In genomic region chr2:201996681-201997254, GRCh38 we compare ENCODE assay signal across 18 cellular contexts. TPM values are rescaled to one million over a fixed set of nuclear protein-coding genes. Genes with fewer than 3 reads are reported as not detected.
DNase-seq lines count a peak whose midpoint lies in the region; ATAC-seq and TF ChIP-seq lines count a peak whose summit lies in the region.
"Had no signal": no experiment of that assay in that cellular context is flagged by ENCODE, and none has a peak within 500 bp of the region (broad histone marks: within the 10 kb centered on the region; RNA-seq: fewer than 3 reads in every experiment).

No MANE protein-coding gene starts in this region.

- peak overlapping the region; percentile 68 for H3T11ph ChIP-seq in H9 (ENCODE audit: low read length)

- H3K56ac ChIP-seq in H9 (ENCODE audit: insufficient read length, low read depth, low read length): no peak overlapping the region

- WGBS in H9 (ENCODE audit: extremely low coverage, insufficient read length, low lambda C conversion rate): no CpG with 5 or more reads among the region's 7 CpGs

- no peak for DNase-seq in H9
- peak; percentile 68 to 79 for DNase-seq in NCI-H526 (lab: John Stamatoyannopoulos, UW)
- no peak for DNase-seq in neural crest cell (ENCODE audit: low read depth, low spot score)
- DNase-seq in NCI-H69 (lab: John Stamatoyannopoulos, UW): no peak
- DNase-seq in LoVo (ENCODE audit: low spot score): no peak
- no peak for DNase-seq in upper lobe of right lung
- DNase-seq: activated CD4-positive, alpha-beta memory T cell treated with anti-CD3 and anti-CD28 coated beads for 36 hours; activated naive CD8-positive, alpha-beta T cell treated with anti-CD3 and anti-CD28 coated beads, Interleukin-2, amount 50 U/mL, for 24 hours; AML-193; DMS153; NCI-H1436; NCI-H524; Right ventricle myocardium superior; sigmoid colon had no signal

- peak overlapping the region; percentile 49 for H4K5ac ChIP-seq in H9 (ENCODE audit: insufficient read length, low read depth, low read length)

- intact Hi-C loops in upper lobe of right lung (cut with DNase I): no loop called here

- peak overlapping the region; percentile 31 for H3K9ac ChIP-seq in H9 (ENCODE audit: extremely low read depth, insufficient read length, low read length)

- no peaks in the 10 kb centered on the region for H3K23me2 ChIP-seq in H9 (ENCODE audit: insufficient read length, low read depth, low read length, poor library complexity, severe bottlenecking)

- H3K79me1 ChIP-seq in H9 (ENCODE audit: insufficient read depth, low read depth, low read length, poor library complexity, severe bottlenecking): no peaks in the 10 kb centered on the region

- peak overlapping the region; percentile 46 for H4K91ac ChIP-seq in H9 (ENCODE audit: insufficient read length, low read depth, low read length)

- H3K9me3 ChIP-seq in H9 (ENCODE audit: control insufficient read depth, low read depth, low read length): no peaks in the 10 kb centered on the region
- H3K9me3 ChIP-seq in upper lobe of right lung: no peaks in the 10 kb centered on the region
- H3K9me3 ChIP-seq: gastroesophageal sphincter, sigmoid colon had no signal

- 0 out of 2 replicates have a peak overlapping the region, but pooled peaks have one; percentile 4 for H2BK15ac ChIP-seq in H9 (ENCODE audit: low read depth, low read length)

- no peak overlapping the region for H2AFZ ChIP-seq in H9 (ENCODE audit: low read length)

- H3K27me3 ChIP-seq in H9 (ENCODE audit: insufficient read depth, low read length) (no peaks in the 10 kb centered on the region), upper lobe of right lung (no peaks in the 10 kb centered on the region)
- H3K27me3 ChIP-seq: gastroesophageal sphincter, sigmoid colon had no signal

- H3K4me3 ChIP-seq in upper lobe of right lung: no peak overlapping the region
- H3K4me3 ChIP-seq: gastroesophageal sphincter, K562, sigmoid colon had no signal

- peak overlapping the region; percentile 57 for H2BK5ac ChIP-seq in H9 (ENCODE audit: insufficient read length, low read length)

- H3K23ac ChIP-seq in H9 (ENCODE audit: insufficient read length, low read depth, low read length): no peak overlapping the region

- TF ChIP-seq CTCF in H9 (conservative IDR thresholded peaks at IDR 0.05): no peak
- no peak for TF ChIP-seq CTCF in VCaP (conservative IDR thresholded peaks at IDR 0.05)
- no peak for TF ChIP-seq CTCF in neural crest cell (conservative IDR thresholded peaks at IDR 0.05)
- TF ChIP-seq CTCF in upper lobe of right lung (IDR thresholded peaks at IDR 0.05): no peak

- no peaks in the 10 kb centered on the region for H4K20me1 ChIP-seq in H9 (ENCODE audit: control insufficient read depth, insufficient read depth, insufficient read length)

- no peak overlapping the region for H3K4ac ChIP-seq in H9 (ENCODE audit: low read depth, low read length)

- H3K4me2 ChIP-seq in H9 (ENCODE audit: insufficient read depth, insufficient read length, low read length): peak overlapping the region; percentile 30

- H3K4me1 Mint-ChIP-seq in H9 (peaks cover 62 to 71% of the 10 kb centered on the region in 2 experiments), neural crest cell (peaks cover 44% of the 10 kb centered on the region)
- H3K4me1 Mint-ChIP-seq: activated naive CD8-positive, alpha-beta T cell treated with anti-CD3 and anti-CD28 coated beads, Interleukin-2, amount 50 U/mL, for 24 hours; central memory CD8-positive, alpha-beta T cell had no signal

- peaks cover 13% of the 10 kb centered on the region for H3K4me1 ChIP-seq in H9 (ENCODE audit: insufficient read depth, low read length)
- H3K4me1 ChIP-seq in upper lobe of right lung: no peaks in the 10 kb centered on the region
- H3K4me1 ChIP-seq: gastroesophageal sphincter, sigmoid colon had no signal

- peak overlapping the region; percentile 10 for H2BK120ac ChIP-seq in H9 (ENCODE audit: low read depth, low read length, poor library complexity, severe bottlenecking)

- H3K27ac ChIP-seq in H9 (ENCODE audit: insufficient read length, low read depth, low read length) (peak overlapping the region; percentile 97), VCaP (peak overlapping the region; percentile 81), upper lobe of right lung (no peak overlapping the region)
- H3K27ac ChIP-seq: gastroesophageal sphincter, sigmoid colon had no signal

- peak overlapping the region; percentile 31 for H2BK12ac ChIP-seq in H9 (ENCODE audit: insufficient read length, low read depth, low read length)

- peak overlapping the region; percentile 43; the same call in 1 of the 2 replicates for H3K14ac ChIP-seq in H9 (ENCODE audit: insufficient read depth, low read length)

- H3K27me3 Mint-ChIP-seq in H9 (ENCODE audit: low read depth) (no peaks in the 10 kb centered on the region; the same call in 1 of the 2 replicates), neural crest cell (ENCODE audit: low read depth) (no peaks in the 10 kb centered on the region)
- H3K27me3 Mint-ChIP-seq: activated CD4-positive, alpha-beta memory T cell treated with anti-CD3 and anti-CD28 coated beads for 36 hours; activated naive CD8-positive, alpha-beta T cell treated with anti-CD3 and anti-CD28 coated beads, Interleukin-2, amount 50 U/mL, for 24 hours had no signal

- no peaks in the 10 kb centered on the region for H3K79me2 ChIP-seq in H9 (ENCODE audit: insufficient read depth, low read length)

- no peak overlapping the region for H2BK20ac ChIP-seq in H9 (ENCODE audit: low read depth, low read length, poor library complexity, severe bottlenecking)

- peak overlapping the region; percentile 43 for H3K18ac ChIP-seq in H9 (ENCODE audit: insufficient read length, low read depth, low read length)

- no peak for ATAC-seq in upper lobe of right lung
- ATAC-seq: activated naive CD8-positive, alpha-beta T cell treated with anti-CD3 and anti-CD28 coated beads, Interleukin-2, amount 50 U/mL, for 24 hours; gastroesophageal sphincter; K562 had no signal

- H3K36me3 Mint-ChIP-seq in H9 (ENCODE audit: insufficient read depth in 1 of 3, low read depth in 3 of 3) (peaks cover 0 to 9% (median 4%) of the 10 kb centered on the region in 3 experiments; a peak in 3 of 7 replicates), neural crest cell (ENCODE audit: low read depth) (no peaks in the 10 kb centered on the region)
- H3K36me3 Mint-ChIP-seq: activated CD4-positive, alpha-beta memory T cell treated with anti-CD3 and anti-CD28 coated beads for 36 hours had no signal

- H2AK5ac ChIP-seq in H9 (ENCODE audit: insufficient read length, low read length): peak overlapping the region; percentile 98

- H4K8ac ChIP-seq in H9 (replicated peaks; ENCODE audit: insufficient read length, low read depth, low read length): no peak overlapping the region

- H3K36me3 ChIP-seq in upper lobe of right lung: no peaks in the 10 kb centered on the region
- H3K36me3 ChIP-seq: gastroesophageal sphincter, sigmoid colon had no signal

- peak overlapping the region; percentile 90 to 98 (median 96) for H3K27ac Mint-ChIP-seq in H9
- H3K27ac Mint-ChIP-seq in neural crest cell (ENCODE audit: unreplicated experiment): peak overlapping the region; percentile 68
- H3K27ac Mint-ChIP-seq: activated CD4-positive, alpha-beta memory T cell treated with anti-CD3 and anti-CD28 coated beads for 36 hours; activated naive CD8-positive, alpha-beta T cell treated with anti-CD3 and anti-CD28 coated beads, Interleukin-2, amount 50 U/mL, for 24 hours had no signal

- H3K9me3 Mint-ChIP-seq in H9 (no peaks in the 10 kb centered on the region), neural crest cell (no peaks in the 10 kb centered on the region)
- H3K9me3 Mint-ChIP-seq: activated CD4-positive, alpha-beta memory T cell treated with anti-CD3 and anti-CD28 coated beads for 36 hours; activated naive CD8-positive, alpha-beta T cell treated with anti-CD3 and anti-CD28 coated beads, Interleukin-2, amount 50 U/mL, for 24 hours; central memory CD8-positive, alpha-beta T cell had no signal

- H3K4me3 Mint-ChIP-seq in H9: no peak overlapping the region; a peak in 1 of 5 replicates
- H3K4me3 Mint-ChIP-seq in neural crest cell: no peak overlapping the region
- H3K4me3 Mint-ChIP-seq: activated CD4-positive, alpha-beta memory T cell treated with anti-CD3 and anti-CD28 coated beads for 36 hours; activated naive CD8-positive, alpha-beta T cell treated with anti-CD3 and anti-CD28 coated beads, Interleukin-2, amount 50 U/mL, for 24 hours; central memory CD8-positive, alpha-beta T cell had no signal

RNA-seq across cellular contexts. Expression of gene FZD7, which starts 36.9 kb away (rescaled TPM):
- total RNA-seq in H9 (2021) (302 and 309 TPM in 2 replicates), neural crest cell (89.1 and 91.0 TPM in 2 replicates), upper lobe of right lung (13.6 TPM)

Comparison
In these comparisons a context has a peak if more than half of its experiments do, and no peak if none do; other contexts are left out.
1. DNase-seq: peak in NCI-H526 (2 of 2); none in H9 (single experiment), neural crest cell (single experiment), NCI-H69 (single experiment), LoVo (single experiment) and upper lobe of right lung (single experiment).